13 cellular contexts compared by ENCODE assay signal in the genomic region with DNA sequence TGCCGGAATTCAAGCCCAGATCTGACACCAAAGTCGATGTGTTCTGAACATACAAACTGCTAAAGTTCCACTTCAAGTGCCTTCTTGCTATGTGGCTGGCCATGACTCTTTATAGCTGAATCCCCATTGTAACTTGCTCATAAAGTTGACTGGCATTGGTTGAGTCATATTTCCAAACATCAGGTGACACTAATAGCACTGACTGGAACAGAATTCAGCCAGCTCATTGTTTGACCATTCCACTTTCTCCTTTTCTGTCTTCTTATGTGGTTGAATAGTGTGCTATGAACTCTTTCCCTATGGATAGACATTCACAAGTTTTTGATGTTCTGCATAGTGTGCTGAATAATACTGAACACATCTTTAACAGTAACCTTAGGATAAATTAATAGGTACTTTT.
"Had no signal": no experiment of that assay in that cellular context is flagged by ENCODE, and none has a peak within 500 bp of the region (broad histone marks: within the 10 kb centered on the region; RNA-seq: fewer than 3 reads in every experiment).

No MANE protein-coding gene starts in this region.

- H3K27me3 ChIP-seq: neutrophil, thyroid gland, vagina had no signal

- H3K9me3 ChIP-seq: neutrophil, thyroid gland, vagina had no signal

- H3K4me1 ChIP-seq: thyroid gland, vagina had no signal

- DNase-seq: activated CD4-positive, alpha-beta T cell treated with anti-CD3 and anti-CD28 coated beads, Interleukin-2, amount 50 U/mL, for 48 hours; activated CD4-positive, CD25-positive, alpha-beta regulatory T cell treated with anti-CD3 and anti-CD28 coated beads, Interleukin-2, amount 50 U/mL, for 72 hours; activated CD8-positive, alpha-beta memory T cell treated with anti-CD3 and anti-CD28 coated beads, Interleukin-2, amount 10 ng/mL, durations not matched to agents 7 days and 5 days; activated effector memory CD4-positive, alpha-beta T cell treated with Interleukin-2 at 50 U/mL for 16 hours; activated T-cell treated with anti-CD3 and anti-CD28 coated beads, Interleukin-2, amount 50 U/mL, for 24 hours; amygdala; dorsolateral prefrontal cortex; left colon; naive thymus-derived CD8-positive, alpha-beta T cell; thyroid gland had no signal

- H3K4me2 ChIP-seq: smooth muscle cell had no signal

- H3K36me3 ChIP-seq: neutrophil, thyroid gland, vagina had no signal

- H3K27ac ChIP-seq: dorsolateral prefrontal cortex, neutrophil, thyroid gland, vagina had no signal

- H3K4me3 ChIP-seq: dorsolateral prefrontal cortex, smooth muscle cell, thyroid gland, vagina had no signal
